11 cellular contexts compared by ENCODE assay signal in the genomic region with DNA sequence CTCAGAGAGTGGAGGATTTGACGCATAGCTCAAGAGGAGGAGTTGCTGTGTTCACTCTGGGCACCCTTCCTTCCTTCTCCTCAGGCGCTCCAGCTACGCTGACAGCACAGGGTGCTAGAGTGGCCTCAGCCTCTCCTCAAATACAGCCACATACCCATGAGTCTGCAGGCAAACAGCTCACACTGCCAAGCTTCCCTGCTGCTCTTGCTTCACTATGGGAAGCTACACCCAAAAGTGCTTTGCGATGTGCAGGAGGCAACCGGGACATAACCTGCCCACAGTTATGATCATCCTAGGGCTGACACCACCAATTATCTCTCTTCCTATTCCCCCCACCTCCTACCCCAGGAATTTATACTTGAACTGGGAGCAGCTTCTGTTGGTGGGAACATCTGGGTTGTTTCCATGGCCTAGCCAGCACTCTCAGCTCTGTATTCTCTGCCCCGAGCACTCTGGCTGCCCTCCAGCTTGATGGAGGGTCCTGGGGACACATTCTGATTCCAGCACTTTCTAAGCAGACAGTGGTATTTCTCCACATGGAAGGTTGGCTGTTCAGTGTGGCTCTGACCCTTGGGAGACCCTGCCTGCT. TPM values are rescaled to one million over a fixed set of nuclear protein-coding genes. Genes with fewer than 3 reads are reported as not detected.
DNase-seq lines count a peak whose midpoint lies in the region; ATAC-seq and TF ChIP-seq lines count a peak whose summit lies in the region.
"Had no signal": no experiment of that assay in that cellular context is flagged by ENCODE, and none has a peak within 500 bp of the region (broad histone marks: within the 10 kb centered on the region; RNA-seq: fewer than 3 reads in every experiment).

No MANE protein-coding gene starts in this region.

- peak overlapping the region; percentile 57 for H3K27ac ChIP-seq in GM23248
- H3K27ac ChIP-seq in layer of hippocampus (ENCODE audit: low read depth, low read length): peak overlapping the region; percentile 81
- H3K27ac ChIP-seq in gastrocnemius medialis: peak overlapping the region; percentile 84 to 90 (median 90)

- H3K36me3 Mint-ChIP-seq in activated naive CD4-positive, alpha-beta T cell treated with anti-CD3 and anti-CD28 coated beads for 36 hours (ENCODE audit: low read depth): no peaks in the 10 kb centered on the region

- no peak overlapping the region for H3K4me3 ChIP-seq in GM23248
- H3K4me3 ChIP-seq in choroid plexus epithelial cell (ENCODE audit: low read depth, low read length): no peak overlapping the region
- peak overlapping the region in 1 of 4 donors; percentile 34 for H3K4me3 ChIP-seq in gastrocnemius medialis

- no peaks in the 10 kb centered on the region for H3K27me3 Mint-ChIP-seq in activated naive CD4-positive, alpha-beta T cell treated with anti-CD3 and anti-CD28 coated beads for 36 hours (ENCODE audit: low read depth)
- H3K27me3 Mint-ChIP-seq: T-cell had no signal

- H3K4me1 ChIP-seq in GM23248 (ENCODE audit: insufficient read depth) (peaks cover 23% of the 10 kb centered on the region), gastrocnemius medialis (peaks cover 53 to 61% of the 10 kb centered on the region in 2 donors)

- no peak overlapping the region for H3K9ac ChIP-seq in GM23248

- no peaks in the 10 kb centered on the region for H3K9me3 Mint-ChIP-seq in activated naive CD4-positive, alpha-beta T cell treated with anti-CD3 and anti-CD28 coated beads for 36 hours
- H3K9me3 Mint-ChIP-seq: T-cell had no signal

- 56 to 62% methylated on average over 6 of the region's 6 CpGs for WGBS in GM23248 (ENCODE audit: low coverage in 1 of 2, low lambda C conversion rate in 2 of 2, missing lambda C conversion rate in 2 of 2), 2 experiments

- no peaks in the 10 kb centered on the region for H3K4me1 Mint-ChIP-seq in activated naive CD4-positive, alpha-beta T cell treated with anti-CD3 and anti-CD28 coated beads for 36 hours (ENCODE audit: low read depth)
- H3K4me1 Mint-ChIP-seq: T-cell had no signal

- CTCF ChIA-PET in activated naive CD4-positive, alpha-beta T cell treated with anti-CD3 and anti-CD28 coated beads for 36 hours (lab: Charles Lee): no interaction called here

- no peak for TF ChIP-seq CTCF in choroid plexus epithelial cell (conservative IDR thresholded peaks at IDR 0.05; ENCODE audit: low read depth, low read length)
- TF ChIP-seq CTCF in gastrocnemius medialis (IDR thresholded peaks at IDR 0.05 in 4 of 5, conservative IDR thresholded peaks at IDR 0.05 in 1 of 5): no peak

- H2AFZ ChIP-seq in GM23248: no peak overlapping the region

- H3K27me3 ChIP-seq in GM23248 (replicated peaks; ENCODE audit: insufficient read depth) (no peaks in the 10 kb centered on the region), layer of hippocampus (ENCODE audit: control insufficient read depth, insufficient read depth, low read length) (no peaks in the 10 kb centered on the region), gastrocnemius medialis (no peaks in the 10 kb centered on the region)

- peaks cover 16% of the 10 kb centered on the region; the same call in 1 of the 2 replicates for H3F3A ChIP-seq in GM23248 (ENCODE audit: insufficient read depth)

- intact Hi-C loops in gastrocnemius medialis (cut with DNase I; ENCODE audit: low total_unique reads): no loop called here
- intact Hi-C loops in activated naive CD4-positive, alpha-beta T cell treated with anti-CD3 and anti-CD28 coated beads for 36 hours (cut with micrococcal nuclease): no loop called here

- H3K9me2 ChIP-seq in GM23248 (ENCODE audit: insufficient read depth): no peaks in the 10 kb centered on the region

- H3K9me3 ChIP-seq in GM23248 (ENCODE audit: low read depth): no peaks in the 10 kb centered on the region
- H3K9me3 ChIP-seq in gastrocnemius medialis: no peaks in the 10 kb centered on the region

- no peak overlapping the region for H3K27ac Mint-ChIP-seq in activated naive CD4-positive, alpha-beta T cell treated with anti-CD3 and anti-CD28 coated beads for 36 hours
- H3K27ac Mint-ChIP-seq: T-cell had no signal

- DNase-seq in GM23248 (peak; percentile 61), choroid plexus epithelial cell (ENCODE audit: low read depth) (peak; percentile 72), gastrocnemius medialis (peak in 1 of 2 donors; percentile 69), NCI-H1417 (lab: John Stamatoyannopoulos, UW) (no peak), COLO668 (lab: John Stamatoyannopoulos, UW; ENCODE audit: unreplicated experiment) (no peak)
- DNase-seq in activated naive CD4-positive, alpha-beta T cell treated with anti-CD3 and anti-CD28 coated beads for 36 hours: no peak
- DNase-seq: activated T-cell treated with anti-CD3 and anti-CD28 coated beads, Interleukin-2, amount 50 U/mL, for 48 hours; T-cell had no signal

- in situ Hi-C loops in GM23248 (cut with MboI) (no loop called here), gastrocnemius medialis (cut with MboI; ENCODE audit: low sequenced_read_pairs in 4 of 4) (loop anchor here in 3 of 4 donors (10.0 to 25.0 kb wide), 2 partner anchors 98 to 160 kb away; partner anchors contain the start of genes ATPAF2 (in 3 of the 3), GID4 (in 3 of the 3), DRC3 (in 1 of the 3) and TOM1L2 (in 1 of the 3))

- H3K4me2 ChIP-seq in GM23248 (ENCODE audit: unreplicated experiment): no peak overlapping the region

- H3K79me2 ChIP-seq in GM23248 (ENCODE audit: insufficient read depth): no peaks in the 10 kb centered on the region

- no peak overlapping the region for H3K4me3 Mint-ChIP-seq in activated naive CD4-positive, alpha-beta T cell treated with anti-CD3 and anti-CD28 coated beads for 36 hours
- H3K4me3 Mint-ChIP-seq: T-cell had no signal

- H4K20me1 ChIP-seq in GM23248 (ENCODE audit: insufficient read depth): no peaks in the 10 kb centered on the region

- TF ChIP-seq POLR2A in gastrocnemius medialis (IDR thresholded peaks at IDR 0.05): no peak

- ATAC-seq in gastrocnemius medialis (peak; percentile 27 to 45), HG02970 (IDR thresholded peaks at IDR 0.05; ENCODE audit: low FRiP score, unreplicated experiment) (no peak)
- ATAC-seq: HCT116, T-cell had no signal

- H3K36me3 ChIP-seq in GM23248 (ENCODE audit: low read depth) (peaks cover 8% of the 10 kb centered on the region; the same call in 1 of the 2 replicates), gastrocnemius medialis (peaks cover 0 to 4% of the 10 kb centered on the region in 2 donors)

RNA-seq across cellular contexts. Expression of gene SREBF1, which starts 40.3 kb away (rescaled TPM):
- 34.4 and 36.2 TPM in 2 replicates for total RNA-seq in GM23248 (2014; rRNA removed; shearing (Covaris generic))
- 14.3 and 19.2 TPM in 2 replicates for polyA plus RNA-seq in GM23248 (2016; fragmentation: Nextera tagmentation; extraction: Ambion mirVana)
- 10 to 100 TPM; 11.1 to 64.5 (median 32.3) TPM for total RNA-seq in gastrocnemius medialis
- 10 to 100 TPM; 79.3 to 84.9 TPM for total RNA-seq in activated naive CD4-positive, alpha-beta T cell treated with anti-CD3 and anti-CD28 coated beads for 36 hours

Comparison
In these comparisons a context has a peak if more than half of its experiments do, and no peak if none do; other contexts are left out.
1. DNase-seq: peak in GM23248 (single experiment) and choroid plexus epithelial cell (single experiment); none in activated naive CD4-positive, alpha-beta T cell treated with anti-CD3 and anti-CD28 coated beads for 36 hours (single experiment), NCI-H1417 (0 of 3) and COLO668 (single experiment).
2. Peak in every context shown above with its lines, with median percentiles within 50 percentile points of each other: H3K27ac ChIP-seq.